Comparison of ENCODE assay signal across 8 cellular contexts in the genomic region with DNA sequence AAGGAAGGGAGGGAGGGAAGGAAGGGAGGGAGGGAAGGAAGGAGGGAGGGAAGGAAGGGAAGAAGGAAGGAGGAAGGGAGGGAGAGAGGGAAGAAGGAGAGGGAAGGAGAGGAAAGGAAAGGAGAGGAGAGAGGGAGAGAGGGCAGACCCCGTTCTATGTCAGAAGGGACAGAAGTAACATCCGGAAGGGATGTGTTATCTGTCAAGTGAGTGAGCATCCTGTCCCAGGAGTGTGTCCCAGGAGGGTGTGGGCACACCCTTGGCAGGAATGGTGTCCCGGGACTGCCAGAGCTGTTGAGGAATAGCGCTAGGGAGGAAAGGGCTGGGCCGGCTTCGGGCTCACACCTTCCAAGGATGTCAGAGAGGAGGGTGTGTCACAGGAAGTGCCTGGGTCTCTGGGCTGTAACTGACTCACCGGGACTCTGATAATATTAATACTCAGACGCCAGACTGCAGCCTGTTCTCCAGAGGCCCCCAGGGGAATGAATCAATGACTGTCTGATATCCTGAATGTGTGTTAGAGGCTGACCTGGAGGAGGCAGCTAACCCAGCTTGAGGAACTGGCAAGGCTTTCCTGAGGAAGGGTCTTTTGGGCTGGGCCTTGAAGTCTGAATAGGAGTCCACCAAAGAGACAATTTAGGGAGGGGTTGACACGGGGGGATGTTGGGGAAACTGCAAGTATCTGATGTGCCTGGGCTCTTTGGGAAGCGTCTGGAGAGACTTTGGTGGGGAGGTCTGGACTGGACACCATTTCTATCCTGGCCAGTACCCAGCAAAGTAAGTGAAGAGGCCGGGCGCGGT. TPM values are rescaled to one million over a fixed set of nuclear protein-coding genes. Genes with fewer than 3 reads are reported as not detected.
DNase-seq lines count a peak whose midpoint lies in the region; ATAC-seq, FAIRE-seq and TF ChIP-seq lines count a peak whose summit lies in the region.

No MANE protein-coding gene starts in this region.

- no peaks in the 10 kb centered on the region for H3K9me1 ChIP-seq in keratinocyte (ENCODE audit: control insufficient read depth, extremely low read depth, insufficient read depth, low read length)

- H3K4me1 Mint-ChIP-seq in activated T-helper 17 cell treated with anti-CD3 and anti-CD28 coated beads, Interleukin-2, amount 50 U/mL, for 72 hours: peaks cover 5% of the 10 kb centered on the region

- no peaks in the 10 kb centered on the region for H3K79me2 ChIP-seq in ACC112 (ENCODE audit: control insufficient read depth, insufficient read depth, low read length, unreplicated experiment)
- no peaks in the 10 kb centered on the region for H3K79me2 ChIP-seq in keratinocyte (ENCODE audit: control insufficient read depth, insufficient read depth, low read length)

- H2AFZ ChIP-seq in ACC112 (ENCODE audit: low read length, unreplicated experiment) (no peak overlapping the region), keratinocyte (ENCODE audit: control insufficient read depth, low read length) (peak overlapping the region; percentile 82)

- no peak overlapping the region for H3K27ac Mint-ChIP-seq in activated T-helper 17 cell treated with anti-CD3 and anti-CD28 coated beads, Interleukin-2, amount 50 U/mL, for 72 hours

- no peaks in the 10 kb centered on the region for H4K20me1 ChIP-seq in keratinocyte (ENCODE audit: control insufficient read depth, extremely low read depth, insufficient read depth, low read length)

- H3K4me2 ChIP-seq in keratinocyte (ENCODE audit: control insufficient read depth, extremely low read depth, insufficient read depth, low read depth, low read length): peak overlapping the region; percentile 60

- no peaks in the 10 kb centered on the region for H3K9me3 Mint-ChIP-seq in activated T-helper 17 cell treated with anti-CD3 and anti-CD28 coated beads, Interleukin-2, amount 50 U/mL, for 72 hours

- peaks cover 7% of the 10 kb centered on the region for H3K4me1 ChIP-seq in ACC112 (ENCODE audit: control insufficient read depth, insufficient read depth, low read length, unreplicated experiment)
- H3K4me1 ChIP-seq in keratinocyte (ENCODE audit: control insufficient read depth, extremely low read depth, insufficient read depth, low read length): peaks cover 15% of the 10 kb centered on the region

- H3K36me3 ChIP-seq in ACC112 (ENCODE audit: insufficient read depth, low read length): no peaks in the 10 kb centered on the region
- H3K36me3 ChIP-seq in H7 (replicated peaks; ENCODE audit: control insufficient read depth, insufficient read depth, low read length): no peaks in the 10 kb centered on the region
- H3K36me3 ChIP-seq in keratinocyte (ENCODE audit: control insufficient read depth in 2 of 2, extremely low read depth in 1 of 2, insufficient read depth in 2 of 2, low read length in 2 of 2): no peaks in the 10 kb centered on the region

- H3K27ac ChIP-seq in ACC112 (ENCODE audit: low read depth, low read length): 0 out of 2 replicates have a peak overlapping the region, but pooled peaks have one; percentile 27
- peak overlapping the region; percentile 83 for H3K27ac ChIP-seq in keratinocyte (ENCODE audit: control insufficient read depth, insufficient read depth, low read length)

- H3K4me3 ChIP-seq in ACC112 (ENCODE audit: low read depth, low read length) (no peak overlapping the region), H7 (ENCODE audit: insufficient read depth, low read depth, low read length) (no peak overlapping the region), keratinocyte (ENCODE audit: control insufficient read depth in 2 of 3, extremely low read depth in 1 of 3, insufficient read depth in 2 of 3, low read depth in 1 of 3, low read length in 3 of 3) (peak overlapping the region in 1 of 3 experiments; percentile 29)

- FAIRE-seq in keratinocyte (lab: Jason Lieb, UNC): peak; percentile 81

- peak; percentile 92 for ATAC-seq in activated T-helper 17 cell treated with anti-CD3 and anti-CD28 coated beads, Interleukin-2, amount 50 U/mL, for 72 hours (replicated peaks)
- no peak for ATAC-seq in HG03460 (IDR thresholded peaks at IDR 0.05; ENCODE audit: unreplicated experiment)

- dilution Hi-C loops in keratinocyte (cut with MboI; ENCODE audit: extremely low pct_ligation_motif_present, low sequenced_read_pairs): no loop called here

- H3K27me3 ChIP-seq in ACC112 (ENCODE audit: insufficient read depth, low read length) (no peaks in the 10 kb centered on the region), H7 (ENCODE audit: control insufficient read depth, insufficient read depth, low read length) (no peaks in the 10 kb centered on the region), keratinocyte (ENCODE audit: control insufficient read depth, extremely low read depth, insufficient read depth, low read length) (no peaks in the 10 kb centered on the region)

- DNase-seq in H7: peak; percentile 30
- peak; percentile 99 for DNase-seq in keratinocyte (ENCODE audit: low read depth, low spot score)
- no peak for DNase-seq in effector CD4-positive, alpha-beta T cell
- no peak for DNase-seq in GM19240 (ENCODE audit: insufficient read length, low spot score)
- DNase-seq in cortex of kidney (lab: John Stamatoyannopoulos, UW): no peak

- no peaks in the 10 kb centered on the region for H3K27me3 Mint-ChIP-seq in activated T-helper 17 cell treated with anti-CD3 and anti-CD28 coated beads, Interleukin-2, amount 50 U/mL, for 72 hours

- H3K36me3 Mint-ChIP-seq in activated T-helper 17 cell treated with anti-CD3 and anti-CD28 coated beads, Interleukin-2, amount 50 U/mL, for 72 hours (ENCODE audit: low read depth): no peaks in the 10 kb centered on the region

- no peak overlapping the region for H3K4me3 Mint-ChIP-seq in activated T-helper 17 cell treated with anti-CD3 and anti-CD28 coated beads, Interleukin-2, amount 50 U/mL, for 72 hours

- peak in 2 of 3 experiments; percentile 15 to 21 for TF ChIP-seq CTCF in keratinocyte (optimal IDR thresholded peaks at IDR 0.05 in 1 of 3, IDR thresholded peaks at IDR 0.05 in 1 of 3, conservative IDR thresholded peaks at IDR 0.05 in 1 of 3; ENCODE audit: extremely low read depth in 1 of 3, insufficient read depth in 2 of 3, low read length in 3 of 3)

- no peaks in the 10 kb centered on the region for H3K9me3 ChIP-seq in keratinocyte (ENCODE audit: control insufficient read depth, low read depth, low read length)

- peak overlapping the region; percentile 61 for H3K9ac ChIP-seq in keratinocyte (ENCODE audit: control insufficient read depth, extremely low read depth, insufficient read depth, low read length)

RNA-seq across cellular contexts. Expression of gene ACTB, which starts 18.9 kb away (rescaled TPM):
- 5,240 and 5,611 TPM in 2 replicates for total RNA-seq in H7 (2014; rRNA removed; shearing (Covaris generic))
- over 10,000 TPM in 1 of 2 donors, 1,000 to 10,000 TPM in 1; 7,579 to 12,358 TPM for total RNA-seq in activated T-helper 17 cell treated with anti-CD3 and anti-CD28 coated beads, Interleukin-2, amount 50 U/mL, for 72 hours
- polyA plus RNA-seq in keratinocyte: 1,228 to 8,235 TPM (median 2,524 TPM) in 3 replicates
- polyA plus RNA-seq in keratinocyte (2011; ENCODE audit: low read depth): 3,632 TPM
- 4,849 and 6,825 TPM in 2 replicates for polyA plus RNA-seq in keratinocyte (2011; cell fraction: cytosol; rRNA removed)
- polyA plus RNA-seq in keratinocyte (2011; cell fraction: nucleus; rRNA removed): 2,749 and 3,387 TPM in 2 replicates
- 4,481 and 9,157 TPM in 2 replicates for polyA plus RNA-seq in keratinocyte (2012; ENCODE audit: low replicate concordance)
- 3,922 to 40,353 TPM (median 4,512 TPM) in 3 replicates for polyA minus RNA-seq in keratinocyte
- 6,321 TPM for polyA minus RNA-seq in keratinocyte (2011; cell fraction: cytosol; rRNA and poly(A)+ RNA removed)
- polyA minus RNA-seq in keratinocyte (2011; cell fraction: nucleus; rRNA and poly(A)+ RNA removed): 1,165 and 1,651 TPM in 2 replicates

RNA-seq across cellular contexts. Expression of gene FBXL18, which starts 35.7 kb away (rescaled TPM):
- total RNA-seq in H7 (2014; rRNA removed; shearing (Covaris generic)): 8.2 and 8.3 TPM in 2 replicates
- total RNA-seq in activated T-helper 17 cell treated with anti-CD3 and anti-CD28 coated beads, Interleukin-2, amount 50 U/mL, for 72 hours: 10 to 100 TPM in 1 of 2 donors, 1 to 10 TPM in 1; 6.6 to 13.2 TPM
- polyA plus RNA-seq in keratinocyte: 3.4 to 8.8 TPM (median 3.6 TPM) in 3 replicates
- polyA plus RNA-seq in keratinocyte (2011; ENCODE audit: low read depth): 2.7 TPM
- polyA plus RNA-seq in keratinocyte (2011; cell fraction: cytosol; rRNA removed): 3.6 and 8.5 TPM in 2 replicates
- polyA plus RNA-seq in keratinocyte (2011; cell fraction: nucleus; rRNA removed): 9.9 and 14.7 TPM in 2 replicates
- 5.2 and 14.5 TPM in 2 replicates for polyA plus RNA-seq in keratinocyte (2012; ENCODE audit: low replicate concordance)
- polyA minus RNA-seq in keratinocyte: 8.8 to 24.4 TPM (median 10.1 TPM) in 3 replicates
- polyA minus RNA-seq in keratinocyte (2011; cell fraction: cytosol; rRNA and poly(A)+ RNA removed): 25.5 TPM
- 24.0 and 26.2 TPM in 2 replicates for polyA minus RNA-seq in keratinocyte (2011; cell fraction: nucleus; rRNA and poly(A)+ RNA removed)

RNA-seq across cellular contexts. Expression of gene FSCN1, which starts 43.3 kb away (rescaled TPM):
- 725 and 892 TPM in 2 replicates for total RNA-seq in H7 (2014; rRNA removed; shearing (Covaris generic))
- total RNA-seq in activated T-helper 17 cell treated with anti-CD3 and anti-CD28 coated beads, Interleukin-2, amount 50 U/mL, for 72 hours: 10 to 100 TPM in 1 of 2 donors, 1 to 10 TPM in 1; 9.4 to 30.2 TPM
- polyA plus RNA-seq in keratinocyte: 133 to 291 TPM (median 149 TPM) in 3 replicates
- polyA plus RNA-seq in keratinocyte (2011; ENCODE audit: low read depth): 120 TPM
- 92.2 and 328 TPM in 2 replicates for polyA plus RNA-seq in keratinocyte (2011; cell fraction: cytosol; rRNA removed)
- 106 and 176 TPM in 2 replicates for polyA plus RNA-seq in keratinocyte (2011; cell fraction: nucleus; rRNA removed)
- 132 and 514 TPM in 2 replicates for polyA plus RNA-seq in keratinocyte (2012; ENCODE audit: low replicate concordance)
- 100 to 357 TPM (median 134 TPM) in 3 replicates for polyA minus RNA-seq in keratinocyte
- polyA minus RNA-seq in keratinocyte (2011; cell fraction: cytosol; rRNA and poly(A)+ RNA removed): 829 TPM
- polyA minus RNA-seq in keratinocyte (2011; cell fraction: nucleus; rRNA and poly(A)+ RNA removed): 210 and 230 TPM in 2 replicates

Comparison
In these comparisons a context has a peak if more than half of its experiments do, and no peak if none do; other contexts are left out.
1. DNase-seq: peak in H7 (single experiment) and keratinocyte (single experiment); none in effector CD4-positive, alpha-beta T cell (single experiment), GM19240 (single experiment) and cortex of kidney (single experiment).
2. RNA of gene FSCN1, which starts 43.3 kb away (total RNA-seq): 725 to 892 TPM in H7; 9.4 to 30.2 TPM in activated T-helper 17 cell treated with anti-CD3 and anti-CD28 coated beads, Interleukin-2, amount 50 U/mL, for 72 hours; every median in the first group is over 10 times any median in the second.